In the genomic region with DNA sequence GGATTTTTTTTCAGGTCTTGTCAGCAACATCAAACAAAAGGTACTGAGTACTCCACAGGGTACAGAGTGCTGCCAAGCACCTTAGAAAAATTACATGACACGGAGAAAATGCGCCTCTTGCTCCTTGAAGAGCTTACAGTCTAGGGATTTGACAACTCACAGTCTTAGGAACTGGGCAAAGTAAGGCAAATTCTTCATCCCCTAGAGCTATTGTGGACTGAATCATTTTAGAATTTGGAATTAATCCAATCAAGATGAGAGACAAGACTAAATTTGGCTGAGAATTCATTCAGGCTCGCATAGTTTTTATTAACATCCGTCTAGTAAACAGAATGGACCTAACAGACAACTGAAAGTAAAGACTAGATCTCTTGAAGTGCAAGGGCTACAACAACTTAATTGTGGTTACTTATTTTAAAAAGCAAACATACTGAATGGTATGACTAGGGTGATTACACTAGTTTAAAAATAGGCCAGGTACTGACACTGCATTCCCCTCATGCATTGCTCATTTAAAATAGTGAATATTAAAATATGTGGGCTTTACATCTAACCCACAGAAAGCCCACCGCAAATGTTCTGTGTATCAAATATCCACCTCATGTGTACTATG, we compare ENCODE assay signal across 9 cellular contexts. TPM values are rescaled to one million over a fixed set of nuclear protein-coding genes. Genes with fewer than 3 reads are reported as not detected.
"Had no signal": no experiment of that assay in that cellular context is flagged by ENCODE, and none has a peak within 500 bp of the region (broad histone marks: within the 10 kb centered on the region; RNA-seq: fewer than 3 reads in every experiment).

No MANE protein-coding gene starts in this region.

RNA-seq across cellular contexts. Expression of gene SLC15A1, which starts 59.8 kb away (rescaled TPM):
- total RNA-seq: activated CD4-positive, alpha-beta memory T cell treated with anti-CD3 and anti-CD28 coated beads, Interleukin-2, amount 10 ng/mL, durations not matched to agents 7 days and 5 days; activated CD4-positive, alpha-beta T cell treated with anti-CD3 and anti-CD28 coated beads for 36 hours; activated CD8-positive, alpha-beta memory T cell treated with anti-CD3 and anti-CD28 coated beads for 36 hours; activated naive CD4-positive, alpha-beta T cell treated with anti-CD3 and anti-CD28 coated beads for 36 hours; activated T-helper 17 cell treated with anti-CD3 and anti-CD28 coated beads, Interleukin-2, amount 50 U/mL, for 72 hours; cardiac muscle cell; Right ventricle myocardium inferior; T-helper 1 cell treated with Interleukin-12 subunit alpha and Interleukin-12 subunit beta and Interleukin-4 antibody, amounts not matched to agents 30 ng/mL and 1 ng/mL, for 36 hours had no signal
- polyA plus RNA-seq: cardiac muscle cell, SK-N-SH had no signal
